21 cellular contexts compared by ENCODE assay signal in the genomic region with DNA sequence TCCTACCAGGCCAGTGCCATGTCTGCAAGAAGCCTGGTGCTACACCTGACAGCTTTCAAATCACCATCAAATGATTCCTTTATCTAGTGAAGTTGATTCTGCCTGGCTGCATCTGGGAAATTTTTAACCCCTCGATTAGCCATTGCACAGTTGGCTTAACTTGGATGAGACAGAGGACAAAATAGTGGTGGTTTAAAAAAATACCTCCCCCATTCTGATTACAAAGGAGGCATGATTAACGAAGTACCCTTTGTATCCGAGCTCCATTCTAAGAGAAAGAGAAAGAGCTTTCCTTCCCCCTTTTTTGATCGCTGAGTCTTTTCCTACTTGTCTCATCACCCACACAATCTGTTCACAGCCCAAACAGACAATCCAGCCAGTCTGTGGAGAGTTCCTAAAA. TPM values are rescaled to one million over a fixed set of nuclear protein-coding genes. Genes with fewer than 3 reads are reported as not detected.
A peak's percentile ranks its signal among the peaks of the same experiment; 100 is the strongest.
DNase-seq lines count a peak whose midpoint lies in the region; ATAC-seq, FAIRE-seq and TF ChIP-seq lines count a peak whose summit lies in the region.
"Had no signal": no experiment of that assay in that cellular context is flagged by ENCODE, and none has a peak within 500 bp of the region (broad histone marks: within the 10 kb centered on the region; RNA-seq: fewer than 3 reads in every experiment).

No MANE protein-coding gene starts in this region.

- H3K27me3 Mint-ChIP-seq in mesothelial cell of epicardium (ENCODE audit: low read depth) (no peaks in the 10 kb centered on the region), WTC11 (ENCODE audit: low read depth) (no peaks in the 10 kb centered on the region)

- H3K9me3 Mint-ChIP-seq in mesothelial cell of epicardium (no peaks in the 10 kb centered on the region), WTC11 (no peaks in the 10 kb centered on the region; the same call in 1 of the 2 replicates)

- POLR2A ChIA-PET in WTC11 (lab: Charles Lee) = no interaction called here

- FAIRE-seq in RCC 7860 (lab: Jason Lieb, UNC) = peak; percentile 18
- FAIRE-seq: A204.1, H54 had no signal

- no peaks in the 10 kb centered on the region for H3K27me3 ChIP-seq in gastroesophageal sphincter

- peak overlapping the region in 3 of 4 donors; percentile 19 to 96 (median 38) for H3K27ac ChIP-seq in gastroesophageal sphincter

- ATAC-seq in gastroesophageal sphincter = no peak
- no peak for ATAC-seq in WTC11
- no peak for ATAC-seq in GM18861 (IDR thresholded peaks at IDR 0.05; ENCODE audit: unreplicated experiment)
- ATAC-seq: Panc1 had no signal

- H3K27ac Mint-ChIP-seq in mesothelial cell of epicardium (peak overlapping the region; percentile 85), WTC11 (no peak overlapping the region)
- H3K27ac Mint-ChIP-seq: B cell had no signal

- H3K9me3 ChIP-seq in gastroesophageal sphincter = no peaks in the 10 kb centered on the region

- H3K36me3 ChIP-seq in gastroesophageal sphincter = no peaks in the 10 kb centered on the region

- H3K4me3 Mint-ChIP-seq in mesothelial cell of epicardium (no peak overlapping the region), WTC11 (no peak overlapping the region)
- H3K4me3 Mint-ChIP-seq: B cell had no signal

- H3K4me1 ChIP-seq in gastroesophageal sphincter = peaks cover 41 to 100% (median 46%) of the 10 kb centered on the region in 3 donors

- CTCF ChIA-PET in WTC11 (lab: Charles Lee) = no interaction called here

- H3K4me3 ChIP-seq in gastroesophageal sphincter = no peak overlapping the region

- no peak for TF ChIP-seq POLR2A in gastroesophageal sphincter (IDR thresholded peaks at IDR 0.05)

- TF ChIP-seq CTCF in gastroesophageal sphincter (IDR thresholded peaks at IDR 0.05) (no peak), mesothelial cell of epicardium (IDR thresholded peaks at IDR 0.05; ENCODE audit: unreplicated experiment) (no peak), WTC11 (IDR thresholded peaks at IDR 0.05) (no peak)

- no peak for TF ChIP-seq EP300 in gastroesophageal sphincter (IDR thresholded peaks at IDR 0.05)

- 70% methylated on average over 4 of the region's 4 CpGs; no CpG with 5 or more reads in 1 of the 2 donors for WGBS in gastroesophageal sphincter (ENCODE audit: low coverage in 1 of 2), 2 donors

- H3K4me1 Mint-ChIP-seq in mesothelial cell of epicardium = peaks cover 72% of the 10 kb centered on the region
- H3K4me1 Mint-ChIP-seq in WTC11 = peaks cover 12% of the 10 kb centered on the region
- H3K4me1 Mint-ChIP-seq: B cell had no signal

- H3K36me3 Mint-ChIP-seq in mesothelial cell of epicardium (peaks cover 6% of the 10 kb centered on the region), WTC11 (no peaks in the 10 kb centered on the region)

- DNase-seq in RCC 7860 (ENCODE audit: low spot score) (no peak), mesothelial cell of epicardium (ENCODE audit: low spot score in 2 of 2, unreplicated experiment in 2 of 2) (no peak), renal cortical epithelial cell (ENCODE audit: low read depth) (peak; percentile 72), WTC11 (ENCODE audit: low spot score) (no peak), SHP77 (lab: John Stamatoyannopoulos, UW) (no peak)
- DNase-seq: EL; GF-D8; Karpas-422; MV-4-11; NCI-H1105 treated with DMSO at 0.1 percent for 48 hours; NCI-H2029 treated with DMSO at 0.1 percent for 48 hours; NCI-H226; NCI-H510A treated with DMSO at 0.1 percent for 48 hours; NCI-H774; NK-92 treated with Interleukin-12 subunit alpha and Interleukin-12 subunit beta, amount 100 ng/mL, for 24 hours had no signal

TF ChIP-seq in WTC11, 78 proteins besides CTCF, POLR2A, EP300 and RAD21:
- no peak for TF ChIP-seq HMGA2 (CRISPR knock-in tag; IDR thresholded peaks at IDR 0.05)
TF ChIP-seq in WTC11: peak in this region for 0.

RNA-seq across cellular contexts. Expression of a gene that starts 20.5 kb away (rescaled TPM):
- 100 to 1,000 TPM; 120 to 280 (median 263) TPM for total RNA-seq in gastroesophageal sphincter
- 203 to 225 TPM (median 217 TPM) in 3 replicates for total RNA-seq in mesothelial cell of epicardium
- total RNA-seq in renal cortical epithelial cell = 32.5 and 53.1 TPM in 2 replicates
- 4.5 to 5.7 TPM (median 5.3 TPM) in 3 replicates for total RNA-seq in WTC11 (2021)
- total RNA-seq: B cell had no signal
